In genomic region chr1:37858931-37859506, GRCh38 we compare ENCODE assay signal across 8 cellular contexts. TPM values are rescaled to one million over a fixed set of nuclear protein-coding genes. Genes with fewer than 3 reads are reported as not detected.
DNase-seq lines count a peak whose midpoint lies in the region; ATAC-seq, FAIRE-seq and TF ChIP-seq lines count a peak whose summit lies in the region.

No MANE protein-coding gene starts in this region.

- peak; percentile 7 to 29 for DNase-seq in activated T-cell treated with anti-CD3 and anti-CD28 coated beads, Interleukin-2, amount 50 U/mL, for 72 hours
- DNase-seq in activated T-cell treated with anti-CD3 and anti-CD28 coated beads for 4 hours, result no peak
- DNase-seq in fibroblast of villous mesenchyme (ENCODE audit: low read depth), result peak; percentile 67
- peak in 2 of 6 donors; percentile 32 to 54 for DNase-seq in pancreas
- no peak for DNase-seq in effector CD4-positive, alpha-beta T cell

- H3K27me3 ChIP-seq in pancreas, result no peaks in the 10 kb centered on the region

- H3K36me3 ChIP-seq in pancreas, result peaks cover 0 to 3% (median 0%) of the 10 kb centered on the region in 3 donors

- H3K9me3 Mint-ChIP-seq in activated T-cell treated with anti-CD3 and anti-CD28 coated beads, Interleukin-2, amount 50 U/mL, for 72 hours, result no peaks in the 10 kb centered on the region

- H3K27ac ChIP-seq in VCaP (peak overlapping the region; percentile 87), pancreas (peak overlapping the region; percentile 65 to 91 (median 75))

- FAIRE-seq in pancreas (lab: Jason Lieb, UNC), result no peak

- no peak for ATAC-seq in activated T-cell treated with anti-CD3 and anti-CD28 coated beads, Interleukin-2, amount 50 U/mL, for 72 hours (replicated peaks in 1 of 2)
- ATAC-seq in HG03135 (IDR thresholded peaks at IDR 0.05; ENCODE audit: unreplicated experiment) (peak; percentile 13), pancreas (peak; percentile 4 to 23 (median 12)), GM18505 (IDR thresholded peaks at IDR 0.05; ENCODE audit: unreplicated experiment) (no peak)

- 1% methylated on average over 21 of the region's 21 CpGs for WGBS in pancreas, 2 donors

- peak overlapping the region; percentile 92 to 94 for H3K4me3 Mint-ChIP-seq in activated T-cell treated with anti-CD3 and anti-CD28 coated beads, Interleukin-2, amount 50 U/mL, for 72 hours

- H3K4me1 ChIP-seq in pancreas, result peaks cover 8 to 14% (median 12%) of the 10 kb centered on the region in 3 donors

- peak overlapping the region; percentile 97 for H3K4me3 ChIP-seq in fibroblast of villous mesenchyme (ENCODE audit: low read depth, low read length)
- H3K4me3 ChIP-seq in pancreas, result peak overlapping the region; percentile 54 to 94 (median 79)

- TF ChIP-seq CTCF in VCaP (conservative IDR thresholded peaks at IDR 0.05) (no peak), fibroblast of villous mesenchyme (IDR thresholded peaks at IDR 0.05; ENCODE audit: insufficient read depth, low read depth, low read length) (no peak), pancreas (IDR thresholded peaks at IDR 0.05) (no peak)

- H3K4me1 Mint-ChIP-seq in activated T-cell treated with anti-CD3 and anti-CD28 coated beads, Interleukin-2, amount 50 U/mL, for 72 hours (ENCODE audit: low read depth), result peaks cover 54% of the 10 kb centered on the region

- H3K27me3 Mint-ChIP-seq in activated T-cell treated with anti-CD3 and anti-CD28 coated beads, Interleukin-2, amount 50 U/mL, for 72 hours (ENCODE audit: low read depth), result no peaks in the 10 kb centered on the region

- peaks cover 13 to 15% of the 10 kb centered on the region in 2 donors for H3K36me3 Mint-ChIP-seq in activated T-cell treated with anti-CD3 and anti-CD28 coated beads, Interleukin-2, amount 50 U/mL, for 72 hours (ENCODE audit: insufficient read depth in 2 of 2)

- intact Hi-C loops in pancreas (cut with DNase I), result no loop called here

- no peaks in the 10 kb centered on the region for H3K9me3 ChIP-seq in pancreas

- no peak for TF ChIP-seq POLR2A in GM18505 (IDR thresholded peaks at IDR 0.05; ENCODE audit: borderline replicate concordance, extremely low read depth, insufficient read depth, insufficient read length)

- H3K27ac Mint-ChIP-seq in activated T-cell treated with anti-CD3 and anti-CD28 coated beads, Interleukin-2, amount 50 U/mL, for 72 hours, result peak overlapping the region; percentile 96

RNA-seq across cellular contexts. Expression of gene MTF1, which starts 0.4 kb away (rescaled TPM):
- total RNA-seq in activated T-cell treated with anti-CD3 and anti-CD28 coated beads, Interleukin-2, amount 50 U/mL, for 72 hours, result 10 to 100 TPM; 26.8 to 28.1 TPM
- 3.2 and 5.6 TPM in 2 replicates for total RNA-seq in fibroblast of villous mesenchyme
- total RNA-seq in pancreas, result 10 to 100 TPM in 2 of 6 donors, 1 to 10 TPM in 4; 6.2 to 13.5 (median 8.0) TPM
- 1 to 10 TPM; 1.4 to 2.0 TPM for polyA plus RNA-seq in pancreas

RNA-seq across cellular contexts. Expression of gene YRDC, which starts 51.0 kb away (rescaled TPM):
- 10 to 100 TPM; 30.0 to 31.3 TPM for total RNA-seq in activated T-cell treated with anti-CD3 and anti-CD28 coated beads, Interleukin-2, amount 50 U/mL, for 72 hours
- total RNA-seq in fibroblast of villous mesenchyme, result 11.9 and 15.5 TPM in 2 replicates
- total RNA-seq in pancreas, result 10 to 100 TPM in 1 of 6 donors, 1 to 10 TPM in 5; 5.2 to 11.9 (median 6.2) TPM
- 1 to 10 TPM; 4.8 to 9.3 TPM for polyA plus RNA-seq in pancreas

RNA-seq across cellular contexts. Expression of gene C1orf122, which starts 51.4 kb away (rescaled TPM):
- total RNA-seq in activated T-cell treated with anti-CD3 and anti-CD28 coated beads, Interleukin-2, amount 50 U/mL, for 72 hours, result 10 to 100 TPM; 21.1 to 21.8 TPM
- total RNA-seq in fibroblast of villous mesenchyme (13.4 and 17.4 TPM in 2 replicates), pancreas (10 to 100 TPM; 18.2 to 26.9 (median 23.1) TPM)
- polyA plus RNA-seq in pancreas, result 10 to 100 TPM; 33.1 to 46.1 TPM

Comparison
In these comparisons a context has a peak if more than half of its experiments do, and no peak if none do; other contexts are left out.
1. DNase-seq: peak in activated T-cell treated with anti-CD3 and anti-CD28 coated beads, Interleukin-2, amount 50 U/mL, for 72 hours (2 of 2) and fibroblast of villous mesenchyme (single experiment); none in activated T-cell treated with anti-CD3 and anti-CD28 coated beads for 4 hours (single experiment) and effector CD4-positive, alpha-beta T cell (single experiment).
2. ATAC-seq: peak in HG03135 (single experiment) and pancreas (4 of 4); none in activated T-cell treated with anti-CD3 and anti-CD28 coated beads, Interleukin-2, amount 50 U/mL, for 72 hours (0 of 2) and GM18505 (single experiment).